In the genomic region with DNA sequence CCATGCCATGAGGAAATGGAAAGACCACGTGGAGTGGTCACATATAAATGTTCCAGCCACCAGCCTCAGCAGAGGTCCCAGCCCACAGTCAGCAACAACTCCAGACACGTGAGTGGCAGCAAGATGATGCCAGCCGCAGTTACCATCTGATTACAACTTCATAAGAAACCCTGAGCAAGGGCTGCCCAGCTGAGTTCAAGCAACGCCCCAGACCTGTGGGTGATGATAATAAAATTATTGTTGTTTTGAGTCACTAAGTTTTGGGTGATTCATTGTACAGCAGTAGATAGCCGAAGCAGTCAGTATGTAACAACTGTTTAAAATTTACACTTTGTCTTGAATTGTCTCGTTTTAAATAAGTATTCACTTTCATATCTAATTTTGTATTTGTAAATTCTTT, we compare ENCODE assay signal across 1 cellular context.
TF ChIP-seq lines count a peak whose summit lies in the region.

No MANE protein-coding gene starts in this region.

TF ChIP-seq in GM12891, 5 proteins besides CTCF, POLR2A, EP300 and RAD21:
- TF ChIP-seq TAF1 (IDR thresholded peaks at IDR 0.05; ENCODE audit: low read depth, low read length) (no peak), POU2F2 (IDR thresholded peaks at IDR 0.05; ENCODE audit: low read depth, low read length) (no peak), POLR2AphosphoS5 (IDR thresholded peaks at IDR 0.05; ENCODE audit: low read depth, low read length) (no peak), SPI1 (IDR thresholded peaks at IDR 0.05; ENCODE audit: low read depth, low read length) (no peak), PAX5 (IDR thresholded peaks at IDR 0.05; ENCODE audit: insufficient read depth, low read length, severe bottlenecking) (no peak)
